In the genomic region with DNA sequence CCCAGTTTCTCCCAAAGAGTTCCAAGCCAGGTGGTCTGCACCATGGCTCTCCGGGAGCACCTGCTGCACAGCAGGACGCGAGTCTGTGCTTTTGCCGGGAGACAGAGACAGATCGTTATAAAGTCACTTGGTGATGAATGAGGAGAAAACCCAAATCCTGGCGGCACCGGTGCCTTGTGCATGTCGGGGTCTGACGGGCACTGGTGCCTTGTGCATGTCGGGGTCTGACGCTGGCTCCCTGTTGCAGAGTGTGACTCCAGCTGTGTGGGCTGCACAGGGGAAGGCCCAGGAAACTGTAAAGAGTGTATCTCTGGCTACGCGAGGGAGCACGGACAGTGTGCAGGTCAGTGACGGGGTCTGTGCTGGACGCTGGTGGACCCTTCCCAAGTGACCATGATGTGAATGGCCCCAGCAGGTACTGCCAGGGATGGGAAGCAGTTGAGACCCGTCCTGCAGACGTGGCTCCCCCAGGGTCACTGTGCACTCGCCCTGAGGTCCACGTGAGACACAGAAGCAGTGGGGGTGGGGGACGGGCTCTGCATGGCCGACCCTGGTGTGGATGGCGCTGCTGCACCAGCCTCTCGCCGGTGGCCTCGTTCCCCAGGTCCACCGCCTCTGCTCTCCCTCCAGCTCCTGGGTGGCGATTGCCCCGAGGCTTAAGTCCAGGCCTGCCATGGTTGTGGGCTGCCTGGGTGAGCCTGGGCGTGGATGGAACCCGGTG, we compare ENCODE assay signal across 21 cellular contexts. TPM values are rescaled to one million over a fixed set of nuclear protein-coding genes. Genes with fewer than 3 reads are reported as not detected.
A peak's percentile ranks its signal among the peaks of the same experiment; 100 is the strongest.
DNase-seq lines count a peak whose midpoint lies in the region; ATAC-seq and TF ChIP-seq lines count a peak whose summit lies in the region.
"Had no signal": no experiment of that assay in that cellular context is flagged by ENCODE, and none has a peak within 500 bp of the region (broad histone marks: within the 10 kb centered on the region; RNA-seq: fewer than 3 reads in every experiment).

No MANE protein-coding gene starts in this region.

- H3K27me3 Mint-ChIP-seq in CD8-positive, alpha-beta T cell (ENCODE audit: low read depth) = no peaks in the 10 kb centered on the region
- H3K27me3 Mint-ChIP-seq in activated B cell treated with CpG ODN at 0.5 μM for 24 hours (no peaks in the 10 kb centered on the region), memory B cell (no peaks in the 10 kb centered on the region)
- H3K27me3 Mint-ChIP-seq: natural killer cell treated with Interleukin-12 subunit alpha and Interleukin-12 subunit beta and Interleukin-15 and Interleukin-18, amount 100 ng/mL, for 72 hours had no signal

- H3K27me3 ChIP-seq in CD8-positive, alpha-beta T cell (ENCODE audit: insufficient read depth, low read length) = no peaks in the 10 kb centered on the region

- DNase-seq in NCI-H748 (lab: John Stamatoyannopoulos, UW; ENCODE audit: unreplicated experiment) (peak; percentile 32), NCI-H748 treated with DMSO at 0.1 percent for 48 hours (lab: John Stamatoyannopoulos, UW) (no peak), activated B cell treated with CpG ODN at 0.5 μM for 24 hours (no peak), memory B cell (ENCODE audit: low spot score in 2 of 2) (no peak), GM03348 (ENCODE audit: low spot score) (no peak), SHP77 (lab: John Stamatoyannopoulos, UW) (no peak)
- no peak for DNase-seq in CD8-positive, alpha-beta T cell
- DNase-seq: 8988T; activated T-cell treated with anti-CD3 and anti-CD28 coated beads, Interleukin-2, amount 50 U/mL, for 4 hours; amniotic stem cell; mesendoderm; MV-4-11; NCI-H1930; NCI-H345; posterior cingulate gyrus had no signal

- no peak for ATAC-seq in CD8-positive, alpha-beta T cell
- ATAC-seq in activated B cell treated with CpG ODN at 0.5 μM for 24 hours (ENCODE audit: low read depth) (no peak), memory B cell (ENCODE audit: low read depth) (no peak), GM21423 (IDR thresholded peaks at IDR 0.05; ENCODE audit: unreplicated experiment) (no peak)
- ATAC-seq: activated T-cell treated with anti-CD3 and anti-CD28 coated beads, Interleukin-2, amount 50 U/mL, for 4 hours; HCT116; K562; natural killer cell treated with Interleukin-12 subunit alpha and Interleukin-12 subunit beta and Interleukin-15 and Interleukin-18, amount 100 ng/mL, for 72 hours had no signal

- H3K36me3 ChIP-seq in CD8-positive, alpha-beta T cell (ENCODE audit: insufficient read depth, low read length) = peaks cover 3% of the 10 kb centered on the region
- H3K36me3 ChIP-seq: BE2C, cardiac muscle cell had no signal

- POLR2A ChIA-PET in CD8-positive, alpha-beta T cell (lab: Charles Lee) = no interaction called here
- POLR2A ChIA-PET in activated B cell treated with CpG ODN at 0.5 μM for 24 hours (lab: Charles Lee) = interaction anchor here (0.5 to 5.0 kb wide), 19 partner anchors 11 to 602 kb away, joined by 3 to 87 read pairs (median 4); a partner anchor contains a TSS

- H3K4me1 Mint-ChIP-seq in CD8-positive, alpha-beta T cell (ENCODE audit: low read depth) = peaks cover 32% of the 10 kb centered on the region
- H3K4me1 Mint-ChIP-seq in activated B cell treated with CpG ODN at 0.5 μM for 24 hours (peaks cover 58% of the 10 kb centered on the region), memory B cell (peaks cover 15% of the 10 kb centered on the region)

- H3K4me3 Mint-ChIP-seq in CD8-positive, alpha-beta T cell = no peak overlapping the region
- no peak overlapping the region for H3K4me3 Mint-ChIP-seq in activated B cell treated with CpG ODN at 0.5 μM for 24 hours
- peak overlapping the region; percentile 85 for H3K4me3 Mint-ChIP-seq in memory B cell

- CTCF ChIA-PET in CD8-positive, alpha-beta T cell (lab: Charles Lee) = interaction anchor here (0.6 to 2.1 kb wide), 2 partner anchors 8 to 106 kb away, joined by 3 to 5 read pairs; no protein-coding TSS in a partner anchor
- CTCF ChIA-PET in activated B cell treated with CpG ODN at 0.5 μM for 24 hours (lab: Charles Lee) = interaction anchor here (0.7 to 1.0 kb wide), 2 partner anchors 12 to 157 kb away, joined by 3 read pairs; no protein-coding TSS in a partner anchor

- H3K27ac ChIP-seq in CD8-positive, alpha-beta T cell (ENCODE audit: low read depth, low read length) = no peak overlapping the region
- H3K27ac ChIP-seq: cardiac muscle cell had no signal

- no peak overlapping the region for H3K4me3 ChIP-seq in CD8-positive, alpha-beta T cell (ENCODE audit: low read depth, low read length)
- H3K4me3 ChIP-seq: cardiac muscle cell, K562 had no signal

- no peaks in the 10 kb centered on the region for H3K9me3 ChIP-seq in CD8-positive, alpha-beta T cell (ENCODE audit: low read length)
- H3K9me3 ChIP-seq: BE2C had no signal

- H3K4me1 ChIP-seq in CD8-positive, alpha-beta T cell (ENCODE audit: insufficient read depth, low read length) = peaks cover 19% of the 10 kb centered on the region
- H3K4me1 ChIP-seq: BE2C had no signal

- no peaks in the 10 kb centered on the region for H3K9me3 Mint-ChIP-seq in CD8-positive, alpha-beta T cell
- H3K9me3 Mint-ChIP-seq in activated B cell treated with CpG ODN at 0.5 μM for 24 hours = no peaks in the 10 kb centered on the region
- H3K9me3 Mint-ChIP-seq in memory B cell = no peaks in the 10 kb centered on the region
- H3K9me3 Mint-ChIP-seq: activated T-cell treated with anti-CD3 and anti-CD28 coated beads, Interleukin-2, amount 50 U/mL, for 4 hours; natural killer cell treated with Interleukin-12 subunit alpha and Interleukin-12 subunit beta and Interleukin-15 and Interleukin-18, amount 100 ng/mL, for 72 hours had no signal

- intact Hi-C loops in CD8-positive, alpha-beta T cell (cut with DNase I, micrococcal nuclease) = no loop called here
- intact Hi-C loops in activated B cell treated with CpG ODN at 0.5 μM for 24 hours (cut with micrococcal nuclease) = loop anchor here (10.0 kb wide), 1 partner anchor 269 kb away; no protein-coding TSS in a partner anchor

- H3K36me3 Mint-ChIP-seq in CD8-positive, alpha-beta T cell = peaks cover 13% of the 10 kb centered on the region
- H3K36me3 Mint-ChIP-seq in activated B cell treated with CpG ODN at 0.5 μM for 24 hours (ENCODE audit: low read depth) = peaks cover 29% of the 10 kb centered on the region
- no peaks in the 10 kb centered on the region for H3K36me3 Mint-ChIP-seq in memory B cell
- H3K36me3 Mint-ChIP-seq: natural killer cell treated with Interleukin-12 subunit alpha and Interleukin-12 subunit beta and Interleukin-15 and Interleukin-18, amount 100 ng/mL, for 72 hours had no signal

- no peak for TF ChIP-seq CTCF in CD8-positive, alpha-beta T cell (IDR thresholded peaks at IDR 0.05)
- no peak for TF ChIP-seq CTCF in activated B cell treated with CpG ODN at 0.5 μM for 24 hours (IDR thresholded peaks at IDR 0.05)

- H3K27ac Mint-ChIP-seq in CD8-positive, alpha-beta T cell = peak overlapping the region; percentile 96
- H3K27ac Mint-ChIP-seq in activated B cell treated with CpG ODN at 0.5 μM for 24 hours (peak overlapping the region; percentile 98), memory B cell (peak overlapping the region; percentile 98)

RNA-seq across cellular contexts. Expression of a gene that starts 5.8 kb away (rescaled TPM):
- total RNA-seq in CD8-positive, alpha-beta T cell = 10 to 100 TPM; 26.3 to 28.1 TPM
- 44.5 and 45.0 TPM in 2 replicates for total RNA-seq in activated B cell treated with CpG ODN at 0.5 μM for 24 hours

RNA-seq across cellular contexts. Expression of a gene that starts 6.0 kb away (rescaled TPM):
- total RNA-seq in CD8-positive, alpha-beta T cell = 10 to 100 TPM; 11.4 to 15.2 TPM
- total RNA-seq in activated B cell treated with CpG ODN at 0.5 μM for 24 hours = 15.5 and 18.2 TPM in 2 replicates

RNA-seq across cellular contexts. Expression of a gene that starts 36.3 kb away (rescaled TPM):
- 100 to 1,000 TPM; 316 to 328 TPM for total RNA-seq in CD8-positive, alpha-beta T cell
- 79.8 and 91.7 TPM in 2 replicates for total RNA-seq in activated B cell treated with CpG ODN at 0.5 μM for 24 hours
